Comparison of ENCODE assay signal across 2 cellular contexts in genomic region chr14:69183735-69184134, GRCh38.
TF ChIP-seq lines count a peak whose summit lies in the region.

No MANE protein-coding gene starts in this region.

TF ChIP-seq in GM23338, 12 proteins besides CTCF, POLR2A, EP300 and RAD21 (continued from another document):
- TF ChIP-seq REST (IDR thresholded peaks at IDR 0.05; ENCODE audit: unreplicated experiment) (no peak), ZNF462 (CRISPR knock-in tag; IDR thresholded peaks at IDR 0.05) (no peak), EZH2phosphoT487 (IDR thresholded peaks at IDR 0.05; ENCODE audit: unreplicated experiment) (no peak), ETS1 (IDR thresholded peaks at IDR 0.05) (no peak), NANOG (IDR thresholded peaks at IDR 0.05; ENCODE audit: borderline replicate concordance) (no peak), ZNF114 (CRISPR knock-in tag; IDR thresholded peaks at IDR 0.05) (no peak), STAT1 (IDR thresholded peaks at IDR 0.05; ENCODE audit: unreplicated experiment) (no peak), ZNF331 (CRISPR knock-in tag; IDR thresholded peaks at IDR 0.05; ENCODE audit: low read depth) (no peak), EZH2 (IDR thresholded peaks at IDR 0.05; ENCODE audit: low read depth, unreplicated experiment) (no peak), JUNB (IDR thresholded peaks at IDR 0.05; ENCODE audit: unreplicated experiment) (no peak)

TF ChIP-seq in WTC11, 78 proteins besides CTCF, POLR2A, EP300 and RAD21 (continued from another document):
- no peak for TF ChIP-seq ZNF425 (CRISPR knock-in tag; conservative IDR thresholded peaks at IDR 0.05)
- no peak for TF ChIP-seq ZSCAN18 (CRISPR knock-in tag; IDR thresholded peaks at IDR 0.05)
- no peak for TF ChIP-seq CREB1 (CRISPR knock-in tag; IDR thresholded peaks at IDR 0.05)
- TF ChIP-seq ELF4 (CRISPR knock-in tag; IDR thresholded peaks at IDR 0.05; ENCODE audit: low read depth) = no peak
- no peak for TF ChIP-seq CREM (CRISPR knock-in tag; IDR thresholded peaks at IDR 0.05)
- TF ChIP-seq MXD4 (CRISPR knock-in tag; IDR thresholded peaks at IDR 0.05; ENCODE audit: borderline replicate concordance) = no peak
- TF ChIP-seq NR3C1 (CRISPR knock-in tag; conservative IDR thresholded peaks at IDR 0.05; ENCODE audit: low read depth) = no peak
- TF ChIP-seq TEAD4 (CRISPR knock-in tag; IDR thresholded peaks at IDR 0.05) = no peak
- TF ChIP-seq TEAD1 (CRISPR knock-in tag; IDR thresholded peaks at IDR 0.05) = no peak
